In the genomic region with DNA sequence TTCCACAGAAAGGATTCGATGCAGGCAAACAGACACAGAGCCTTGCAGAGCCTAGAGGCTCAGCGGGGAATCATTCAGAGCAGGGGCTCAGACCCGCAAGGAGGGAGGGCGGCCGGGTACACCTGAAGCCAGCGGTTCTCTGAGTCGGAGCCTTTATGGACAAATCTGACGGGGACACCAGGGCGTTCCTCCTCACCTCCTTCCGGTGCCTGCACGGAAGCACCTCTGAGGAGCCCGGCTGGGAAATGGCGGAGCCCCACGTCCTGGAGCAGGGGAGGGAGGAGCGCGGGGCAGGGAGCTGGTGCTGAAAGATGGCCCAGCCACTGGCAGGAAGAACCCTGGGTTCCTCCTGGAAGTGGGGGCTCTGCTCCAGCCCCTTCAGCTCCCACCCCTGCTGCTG, we compare ENCODE assay signal across 15 cellular contexts.
DNase-seq lines count a peak whose midpoint lies in the region; ATAC-seq and TF ChIP-seq lines count a peak whose summit lies in the region.
"Had no signal": no experiment of that assay in that cellular context is flagged by ENCODE, and none has a peak within 500 bp of the region (broad histone marks: within the 10 kb centered on the region; RNA-seq: fewer than 3 reads in every experiment).

No MANE protein-coding gene starts in this region.

- no peak overlapping the region for H2BK5ac ChIP-seq in mesendoderm (ENCODE audit: low read length)

- H3K4ac ChIP-seq in mesendoderm (ENCODE audit: low read depth, low read length) = no peak overlapping the region

- peak overlapping the region; percentile 33; the same call in 1 of the 3 replicates for H3K4me3 Mint-ChIP-seq in GM23338
- H3K4me3 Mint-ChIP-seq: CD4-positive, alpha-beta T cell had no signal

- H3K27ac ChIP-seq in GM23338 (ENCODE audit: low read depth) (no peak overlapping the region), PC-9 (no peak overlapping the region), mesendoderm (ENCODE audit: low read depth, low read length) (no peak overlapping the region)

- no peak overlapping the region for H3K56ac ChIP-seq in mesendoderm (ENCODE audit: low read length)

- no peaks in the 10 kb centered on the region for H3K27me3 ChIP-seq in GM23338 (ENCODE audit: insufficient read depth)
- H3K27me3 ChIP-seq in PC-9 (ENCODE audit: insufficient read depth, low read depth) = peaks cover 55% of the 10 kb centered on the region
- no peaks in the 10 kb centered on the region for H3K27me3 ChIP-seq in mesendoderm (ENCODE audit: insufficient read depth, low read length, poor library complexity)

- no peaks in the 10 kb centered on the region for H3K36me3 Mint-ChIP-seq in GM23338 (ENCODE audit: low read depth)

- no peak overlapping the region for H2BK120ac ChIP-seq in mesendoderm (ENCODE audit: low read depth, low read length)

- H2AFZ ChIP-seq in GM23338 (peak overlapping the region; percentile 80; the same call in 1 of the 2 replicates), PC-9 (peak overlapping the region; percentile 79)

- H3K9ac ChIP-seq in mesendoderm (ENCODE audit: low read length) = no peak overlapping the region

- no peak overlapping the region for H3K4me3 ChIP-seq in GM23338
- H3K4me3 ChIP-seq in PC-9 = peak overlapping the region; percentile 47; the same call in 1 of the 2 replicates
- H3K4me3 ChIP-seq in mesendoderm (ENCODE audit: low read length) = no peak overlapping the region

- no peak overlapping the region for H3K27ac Mint-ChIP-seq in GM23338
- H3K27ac Mint-ChIP-seq: CD4-positive, alpha-beta T cell had no signal

- no peak overlapping the region for H2BK15ac ChIP-seq in mesendoderm (replicated peaks; ENCODE audit: low read depth)

- H3K36me3 ChIP-seq in GM23338 (ENCODE audit: insufficient read depth) (no peaks in the 10 kb centered on the region), PC-9 (ENCODE audit: low read depth) (no peaks in the 10 kb centered on the region), mesendoderm (ENCODE audit: control insufficient read depth, insufficient read depth, low read length) (no peaks in the 10 kb centered on the region)

- DNase-seq in GM23338 (ENCODE audit: low spot score) (peak; percentile 59), PC-9 (no peak), ecto neural progenitor cell (ENCODE audit: low spot score) (peak; percentile 37), mesendoderm (peak; percentile 14), AML-193 (lab: John Stamatoyannopoulos, UW) (no peak), GM10248 (ENCODE audit: extremely low spot score) (no peak)
- no peak for DNase-seq in activated CD8-positive, alpha-beta memory T cell treated with anti-CD3 and anti-CD28 coated beads, Interleukin-2, amount 50 U/mL, for 4 hours
- DNase-seq: 8988T; C1 segment of cervical spinal cord; Calu3; CD4-positive, alpha-beta T cell; DMS153; GF-D8 had no signal

- H2AK5ac ChIP-seq in mesendoderm (ENCODE audit: low read length) = no peak overlapping the region

- TF ChIP-seq CTCF in GM23338 (conservative IDR thresholded peaks at IDR 0.05; ENCODE audit: low read depth in 2 of 2) (no peak), PC-9 (conservative IDR thresholded peaks at IDR 0.05) (no peak), GM10248 (IDR thresholded peaks at IDR 0.05; ENCODE audit: control extremely low read depth, extremely low read depth, low read depth, missing control alignments) (no peak)

- no peaks in the 10 kb centered on the region for H3K9me3 Mint-ChIP-seq in GM23338
- H3K9me3 Mint-ChIP-seq: CD4-positive, alpha-beta T cell had no signal

- ATAC-seq in GM23338 (peak; percentile 88), HG03520 (IDR thresholded peaks at IDR 0.05; ENCODE audit: unreplicated experiment) (no peak)
- ATAC-seq: HepG2 had no signal

- H3K4me1 Mint-ChIP-seq in GM23338 = peaks cover 23% of the 10 kb centered on the region

- no peaks in the 10 kb centered on the region for H3K79me2 ChIP-seq in GM23338 (replicated peaks; ENCODE audit: insufficient read depth)
- no peaks in the 10 kb centered on the region for H3K79me2 ChIP-seq in PC-9 (ENCODE audit: low read depth)
- H3K79me2 ChIP-seq in mesendoderm (ENCODE audit: control insufficient read depth, insufficient read depth, low read length) = no peaks in the 10 kb centered on the region

- no peak overlapping the region for H4K5ac ChIP-seq in mesendoderm (ENCODE audit: low read length)

- H4K20me1 ChIP-seq in GM23338 (replicated peaks; ENCODE audit: insufficient read depth) (no peaks in the 10 kb centered on the region), PC-9 (ENCODE audit: insufficient read depth) (no peaks in the 10 kb centered on the region)

- intact Hi-C loops in PC-9 (cut with micrococcal nuclease; ENCODE audit: unreplicated experiment) = no loop called here

- no CpG with 5 or more reads among the region's 16 CpGs for WGBS in mesendoderm (ENCODE audit: extremely low coverage, insufficient coverage, low lambda C conversion rate)

- POLR2A ChIA-PET in PC-9 (lab: Charles Lee; ENCODE audit: unreplicated experiment) (no interaction called here), GM10248 (lab: Yijun Ruan, JAX) (no interaction called here)

- H3K4me2 ChIP-seq in GM23338 (no peak overlapping the region), PC-9 (peak overlapping the region; percentile 63), mesendoderm (ENCODE audit: low read length) (no peak overlapping the region)

- no peak overlapping the region for H3K23ac ChIP-seq in mesendoderm (ENCODE audit: low read length)

- peaks cover 2% of the 10 kb centered on the region for H3K27me3 Mint-ChIP-seq in GM23338 (ENCODE audit: insufficient read depth, low read depth, poor library complexity)

- no peak overlapping the region for H4K8ac ChIP-seq in mesendoderm (ENCODE audit: low read depth, low read length)

- H3K9me2 ChIP-seq in GM23338 (ENCODE audit: insufficient read depth) = no peaks in the 10 kb centered on the region
- no peaks in the 10 kb centered on the region for H3K9me2 ChIP-seq in PC-9 (ENCODE audit: insufficient read depth)

- H3K9me3 ChIP-seq in PC-9 (ENCODE audit: insufficient read depth, low read depth) = no peaks in the 10 kb centered on the region

- no peaks in the 10 kb centered on the region for H3F3A ChIP-seq in GM23338 (replicated peaks; ENCODE audit: low read depth)
- no peaks in the 10 kb centered on the region for H3F3A ChIP-seq in PC-9 (ENCODE audit: insufficient read depth, low read depth)

- no TSS peak for BruUV-seq in PC-9 (replicated peaks; lab: Mats Ljungman, UMichigan)

- H3K79me1 ChIP-seq in mesendoderm (ENCODE audit: low read length) = no peaks in the 10 kb centered on the region

- CTCF ChIA-PET in PC-9 (lab: Charles Lee) = interaction anchor here (0.6 kb wide), 1 partner anchor 142 kb away, joined by 4 read pairs; no protein-coding TSS in a partner anchor
- CTCF ChIA-PET in GM10248 (lab: Yijun Ruan, JAX) = no interaction called here

- H3K4me1 ChIP-seq in GM23338 (ENCODE audit: insufficient read depth) (no peaks in the 10 kb centered on the region), PC-9 (replicated peaks; ENCODE audit: insufficient read depth) (no peaks in the 10 kb centered on the region), mesendoderm (ENCODE audit: control insufficient read depth, low read depth, low read length) (no peaks in the 10 kb centered on the region)

- no peak overlapping the region for H3K18ac ChIP-seq in mesendoderm (ENCODE audit: low read length)

TF ChIP-seq in GM23338, 12 proteins besides CTCF, POLR2A, EP300 and RAD21:
- TF ChIP-seq ZNF114 (CRISPR knock-in tag; IDR thresholded peaks at IDR 0.05) (peak; percentile 88; the same call in 1 of the 2 replicates), POLR2AphosphoS5 (IDR thresholded peaks at IDR 0.05; ENCODE audit: low read depth) (no peak), EZH2 (IDR thresholded peaks at IDR 0.05; ENCODE audit: low read depth, unreplicated experiment) (no peak)
- TF ChIP-seq, protein P1, sequence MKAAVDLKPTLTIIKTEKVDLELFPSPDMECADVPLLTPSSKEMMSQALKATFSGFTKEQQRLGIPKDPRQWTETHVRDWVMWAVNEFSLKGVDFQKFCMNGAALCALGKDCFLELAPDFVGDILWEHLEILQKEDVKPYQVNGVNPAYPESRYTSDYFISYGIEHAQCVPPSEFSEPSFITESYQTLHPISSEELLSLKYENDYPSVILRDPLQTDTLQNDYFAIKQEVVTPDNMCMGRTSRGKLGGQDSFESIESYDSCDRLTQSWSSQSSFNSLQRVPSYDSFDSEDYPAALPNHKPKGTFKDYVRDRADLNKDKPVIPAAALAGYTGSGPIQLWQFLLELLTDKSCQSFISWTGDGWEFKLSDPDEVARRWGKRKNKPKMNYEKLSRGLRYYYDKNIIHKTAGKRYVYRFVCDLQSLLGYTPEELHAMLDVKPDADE (IDR thresholded peaks at IDR 0.05) = no peak

Comparison
In these comparisons a context has a peak if more than half of its experiments do, and no peak if none do; other contexts are left out.
1. DNase-seq: peak in GM23338 (single experiment), ecto neural progenitor cell (single experiment) and mesendoderm (single experiment); none in PC-9 (0 of 2), AML-193 (0 of 2), activated CD8-positive, alpha-beta memory T cell treated with anti-CD3 and anti-CD28 coated beads, Interleukin-2, amount 50 U/mL, for 4 hours (single experiment) and GM10248 (single experiment).